ENCODE assay signal across 18 cellular contexts in genomic region chr2:242069018-242069417, GRCh38.
A peak's percentile ranks its signal among the peaks of the same experiment; 100 is the strongest.
DNase-seq lines count a peak whose midpoint lies in the region; ATAC-seq and TF ChIP-seq lines count a peak whose summit lies in the region.
"Had no signal": no experiment of that assay in that cellular context is flagged by ENCODE, and none has a peak within 500 bp of the region (broad histone marks: within the 10 kb centered on the region; RNA-seq: fewer than 3 reads in every experiment).

No MANE protein-coding gene starts in this region.

- CTCF ChIA-PET in IMR-90 (lab: Yijun Ruan, JAX): no interaction called here

- no peaks in the 10 kb centered on the region for H3K79me2 ChIP-seq in hepatocyte

- peaks cover 10% of the 10 kb centered on the region; the same call in 1 of the 2 replicates for H3K4me1 ChIP-seq in IMR-90 (ENCODE audit: control insufficient read depth, insufficient read depth, low read length)
- H3K4me1 ChIP-seq in adrenal gland (replicated peaks in 1 of 2): peaks cover 0 to 12% of the 10 kb centered on the region in 2 donors
- H3K4me1 ChIP-seq in hepatocyte (ENCODE audit: insufficient read depth): peaks cover 16% of the 10 kb centered on the region

- H2BK120ac ChIP-seq in IMR-90 (ENCODE audit: low read depth, low read length): peak overlapping the region; percentile 87

- 90% methylated on average over 2 of the region's 7 CpGs; no CpG with 5 or more reads in 1 of the 2 experiments for WGBS in IMR-90 (ENCODE audit: extremely low coverage in 2 of 2, insufficient read length in 1 of 2), 2 experiments
- 90 to 100% (median 95%) methylated on average over 7 of the region's 7 CpGs for WGBS in adrenal gland, 4 donors
- 90% methylated on average over 7 of the region's 7 CpGs for WGBS in hepatocyte (ENCODE audit: low lambda C conversion rate, missing lambda C conversion rate)

- H3K14ac ChIP-seq in IMR-90 (replicated peaks; ENCODE audit: low read depth, low read length): no peak overlapping the region

- no peaks in the 10 kb centered on the region for H3K79me1 ChIP-seq in IMR-90 (ENCODE audit: low read depth in 1 of 2, low read length in 2 of 2)

- in situ Hi-C loops in IMR-90 (cut with MboI; ENCODE audit: low sequenced_read_pairs): no loop called here

- intact Hi-C loops in IMR-90 (cut with micrococcal nuclease) (no loop called here), adrenal gland (cut with DNase I) (no loop called here)

- H3K9me2 ChIP-seq in hepatocyte (replicated peaks; ENCODE audit: insufficient read depth): no peaks in the 10 kb centered on the region
- H3K9me2 ChIP-seq: SK-N-SH had no signal

- H3K9me3 ChIP-seq in IMR-90 (ENCODE audit: control insufficient read depth, insufficient read depth, low read length) (no peaks in the 10 kb centered on the region), adrenal gland (replicated peaks in 1 of 3) (no peaks in the 10 kb centered on the region), hepatocyte (ENCODE audit: low read depth) (no peaks in the 10 kb centered on the region)
- H3K9me3 ChIP-seq: HAP-1, SK-N-SH had no signal

- TF ChIP-seq CTCF in IMR-90 (conservative IDR thresholded peaks at IDR 0.05; ENCODE audit: low read depth, low read length) (no peak), adrenal gland (IDR thresholded peaks at IDR 0.05) (no peak), hepatocyte (IDR thresholded peaks at IDR 0.05; ENCODE audit: poor library complexity) (no peak)

- peak overlapping the region; percentile 73 for H2AK5ac ChIP-seq in IMR-90 (ENCODE audit: low read depth, low read length)

- H2AFZ ChIP-seq in IMR-90 (replicated peaks; ENCODE audit: low read length, poor library complexity) (no peak overlapping the region), hepatocyte (no peak overlapping the region)

- H3K27ac ChIP-seq in IMR-90 (ENCODE audit: insufficient read depth, low read length) (peak overlapping the region; percentile 17; the same call in 1 of the 2 replicates), adrenal gland (peak overlapping the region in 3 of 5 donors; percentile 15 to 79 (median 52)), hepatocyte (peak overlapping the region; percentile 80), temporal lobe (ENCODE audit: low read depth, low read length) (peak overlapping the region; percentile 87)
- H3K27ac ChIP-seq: HL-60 had no signal

- peak overlapping the region; percentile 1; the same call in 1 of the 2 replicates for H2BK20ac ChIP-seq in IMR-90 (ENCODE audit: low read depth, low read length)

- no peaks in the 10 kb centered on the region for H3K36me3 ChIP-seq in IMR-90 (ENCODE audit: control insufficient read depth, insufficient read depth, low read length)
- no peaks in the 10 kb centered on the region for H3K36me3 ChIP-seq in adrenal gland (replicated peaks in 1 of 2)
- no peaks in the 10 kb centered on the region for H3K36me3 ChIP-seq in hepatocyte (replicated peaks; ENCODE audit: insufficient read depth, low read depth)

- no peak overlapping the region for H3K23ac ChIP-seq in IMR-90 (ENCODE audit: low read depth, low read length)

- peak overlapping the region; percentile 84; the same call in 1 of the 3 replicates for H2BK15ac ChIP-seq in IMR-90 (ENCODE audit: low read depth, low read length)

- TF ChIP-seq RAD21 in IMR-90 (IDR thresholded peaks at IDR 0.05; ENCODE audit: low read length): no peak

- H4K20me1 ChIP-seq in IMR-90 (ENCODE audit: insufficient read depth, low read length): no peaks in the 10 kb centered on the region
- no peaks in the 10 kb centered on the region for H4K20me1 ChIP-seq in hepatocyte (ENCODE audit: insufficient read depth, poor library complexity, severe bottlenecking)

- H3K4me3 ChIP-seq in IMR-90 (ENCODE audit: insufficient read depth, low read depth, low read length) (no peak overlapping the region), adrenal gland (no peak overlapping the region), hepatocyte (no peak overlapping the region)
- H3K4me3 ChIP-seq: HAP-1 had no signal

- no peak overlapping the region for H2AK9ac ChIP-seq in IMR-90 (replicated peaks; ENCODE audit: low read depth, low read length, poor library complexity)

- POLR2A ChIA-PET in IMR-90 (lab: Charles Lee; ENCODE audit: unreplicated experiment): no interaction called here

- no peak overlapping the region for H2BK5ac ChIP-seq in IMR-90 (ENCODE audit: low read depth, low read length, poor library complexity, severe bottlenecking)

- no peaks in the 10 kb centered on the region for H3K9me1 ChIP-seq in IMR-90 (ENCODE audit: insufficient read depth, low read length)

- H3K27me3 ChIP-seq in IMR-90 (ENCODE audit: control insufficient read depth, insufficient read depth, low read length) (peaks cover 7% of the 10 kb centered on the region; the same call in 1 of the 2 replicates), adrenal gland (no peaks in the 10 kb centered on the region), hepatocyte (no peaks in the 10 kb centered on the region)

- ATAC-seq in IMR-90 (ENCODE audit: low read depth): no peak
- ATAC-seq: PC-3 had no signal

- H3K18ac ChIP-seq in IMR-90 (ENCODE audit: low read depth, low read length): peak overlapping the region; percentile 64; the same call in 1 of the 2 replicates

- H3K4me2 ChIP-seq in IMR-90 (ENCODE audit: low read depth, low read length): no peak overlapping the region
- H3K4me2 ChIP-seq in hepatocyte: no peak overlapping the region
- H3K4me2 ChIP-seq: SK-N-SH had no signal

- H4K91ac ChIP-seq in IMR-90 (ENCODE audit: insufficient read depth, low read depth, low read length): peak overlapping the region; percentile 68

- H3K4ac ChIP-seq in IMR-90 (ENCODE audit: low read depth, low read length): peak overlapping the region; percentile 56; the same call in 1 of the 2 replicates

- dilution Hi-C loops in IMR-90 (cut with HindIII; ENCODE audit: low sequenced_read_pairs, unreplicated experiment): no loop called here

- H3K9ac ChIP-seq in IMR-90 (ENCODE audit: low read depth, low read length): no peak overlapping the region
- H3K9ac ChIP-seq: SK-N-SH had no signal

- no peak for DNase-seq in IMR-90
- no peak for DNase-seq in adrenal gland
- no peak for DNase-seq in hepatocyte (ENCODE audit: low spot score)
- DNase-seq in T-helper 2 cell: no peak
- no peak for DNase-seq in activated naive CD4-positive, alpha-beta T cell treated with Interleukin-2 at 50 U/mL for 16 hours
- no peak for DNase-seq in NCI-H446 (lab: John Stamatoyannopoulos, UW)
- DNase-seq: ACHN, AML-193, DMS53, KBM-7, NCI-H1417 treated with DMSO at 0.1 percent for 48 hours, NCI-H1930, NCI-H82, PC-3 had no signal

- H3K56ac ChIP-seq in IMR-90 (ENCODE audit: extremely low read depth, insufficient read depth, low read length): no peak overlapping the region

- BruUV-seq in IMR-90 (replicated peaks; lab: Mats Ljungman, UMichigan): no TSS peak

- peak overlapping the region; percentile 25 to 81; a peak in 2 of 4 replicates for H4K8ac ChIP-seq in IMR-90 (ENCODE audit: low read depth in 2 of 2, low read length in 2 of 2)

- TF ChIP-seq POLR2A in IMR-90 (IDR thresholded peaks at IDR 0.05; ENCODE audit: low read depth, low read length) (no peak), adrenal gland (IDR thresholded peaks at IDR 0.05) (no peak)

- H4K5ac ChIP-seq in IMR-90 (ENCODE audit: low read depth, low read length): no peak overlapping the region

TF ChIP-seq in IMR-90, 13 proteins besides CTCF, POLR2A, EP300 and RAD21:
- no peak for TF ChIP-seq MAFK (IDR thresholded peaks at IDR 0.05; ENCODE audit: low read depth, low read length)
- TF ChIP-seq SMC3 (IDR thresholded peaks at IDR 0.05; ENCODE audit: low read depth, low read length): no peak
- TF ChIP-seq MXI1 (IDR thresholded peaks at IDR 0.05; ENCODE audit: borderline replicate concordance, low read depth, low read length): no peak
- no peak for TF ChIP-seq RCOR1 (IDR thresholded peaks at IDR 0.05; ENCODE audit: insufficient replicate concordance, low read length)
- no peak for TF ChIP-seq MAZ (IDR thresholded peaks at IDR 0.05; ENCODE audit: borderline replicate concordance, low read depth, low read length)
- TF ChIP-seq CHD1 (IDR thresholded peaks at IDR 0.05; ENCODE audit: low read depth, low read length): no peak
- no peak for TF ChIP-seq USF2 (IDR thresholded peaks at IDR 0.05; ENCODE audit: low read depth, low read length)
- no peak for TF ChIP-seq CEBPB (IDR thresholded peaks at IDR 0.05; ENCODE audit: low read depth, low read length)
- TF ChIP-seq, protein P1, sequence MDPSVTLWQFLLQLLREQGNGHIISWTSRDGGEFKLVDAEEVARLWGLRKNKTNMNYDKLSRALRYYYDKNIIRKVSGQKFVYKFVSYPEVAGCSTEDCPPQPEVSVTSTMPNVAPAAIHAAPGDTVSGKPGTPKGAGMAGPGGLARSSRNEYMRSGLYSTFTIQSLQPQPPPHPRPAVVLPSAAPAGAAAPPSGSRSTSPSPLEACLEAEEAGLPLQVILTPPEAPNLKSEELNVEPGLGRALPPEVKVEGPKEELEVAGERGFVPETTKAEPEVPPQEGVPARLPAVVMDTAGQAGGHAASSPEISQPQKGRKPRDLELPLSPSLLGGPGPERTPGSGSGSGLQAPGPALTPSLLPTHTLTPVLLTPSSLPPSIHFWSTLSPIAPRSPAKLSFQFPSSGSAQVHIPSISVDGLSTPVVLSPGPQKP (IDR thresholded peaks at IDR 0.05; ENCODE audit: borderline replicate concordance, low read depth, low read length): no peak
- TF ChIP-seq NFE2L2 (IDR thresholded peaks at IDR 0.05; ENCODE audit: low read depth, low read length): no peak
- TF ChIP-seq BHLHE40 (IDR thresholded peaks at IDR 0.05; ENCODE audit: low read depth, low read length): no peak
- TF ChIP-seq FOS (IDR thresholded peaks at IDR 0.05; ENCODE audit: low read depth, low read length): no peak
- TF ChIP-seq RFX5 (IDR thresholded peaks at IDR 0.05; ENCODE audit: low read depth, low read length): no peak

Comparison
In these comparisons a context has a peak if more than half of its experiments do, and no peak if none do; other contexts are left out.
1. H3K27ac ChIP-seq: peak in every context shown above with its lines; median percentile 87 in temporal lobe; 80 in hepatocyte; 52 in adrenal gland; 17 in IMR-90.